In genomic region chr1:231885209-231885854, GRCh38 we compare ENCODE assay signal across 17 cellular contexts.
A peak's percentile ranks its signal among the peaks of the same experiment; 100 is the strongest.
DNase-seq lines count a peak whose midpoint lies in the region; ATAC-seq and TF ChIP-seq lines count a peak whose summit lies in the region.
"Had no signal": no experiment of that assay in that cellular context is flagged by ENCODE, and none has a peak within 500 bp of the region (broad histone marks: within the 10 kb centered on the region; RNA-seq: fewer than 3 reads in every experiment).

No MANE protein-coding gene starts in this region.

- H3K9me3 ChIP-seq in AG04450 (ENCODE audit: control insufficient read depth, insufficient read depth, low read length) (no peaks in the 10 kb centered on the region; the same call in 1 of the 2 replicates), lower lobe of right lung (no peaks in the 10 kb centered on the region)
- H3K9me3 ChIP-seq: body of pancreas had no signal

- no peak overlapping the region for H3K4me3 ChIP-seq in AG04450 (ENCODE audit: low read depth, low read length)
- H3K4me3 ChIP-seq in lower lobe of right lung = no peak overlapping the region
- H3K4me3 ChIP-seq: body of pancreas had no signal

- no peaks in the 10 kb centered on the region for H3K36me3 ChIP-seq in lower lobe of right lung

- ATAC-seq in HG03045 (IDR thresholded peaks at IDR 0.05; ENCODE audit: unreplicated experiment) (no peak), lower lobe of right lung (no peak)
- ATAC-seq: body of pancreas had no signal

- no peaks in the 10 kb centered on the region for H3K4me1 ChIP-seq in lower lobe of right lung
- H3K4me1 ChIP-seq: body of pancreas had no signal

- H3K27me3 ChIP-seq in AG04450 (ENCODE audit: control insufficient read depth, insufficient read depth, low read length) = no peaks in the 10 kb centered on the region
- no peaks in the 10 kb centered on the region for H3K27me3 ChIP-seq in lower lobe of right lung (ENCODE audit: low read depth)
- H3K27me3 ChIP-seq: body of pancreas had no signal

- DNase-seq in AG04450 (ENCODE audit: low read depth, low spot score) = no peak
- DNase-seq in NCI-H226 = peak; percentile 63
- DNase-seq in astrocyte of the hippocampus (ENCODE audit: low read depth, low spot score) = peak; percentile 65
- peak; percentile 44 for DNase-seq in kidney glomerular epithelial cell (lab: John Stamatoyannopoulos, UW)
- DNase-seq in lower lobe of right lung = no peak
- DNase-seq in SW 1271 (lab: John Stamatoyannopoulos, UW) = no peak
- no peak for DNase-seq in cardiac septum (ENCODE audit: low spot score)
- DNase-seq: activated CD4-positive, alpha-beta T cell treated with anti-CD3 and anti-CD28 coated beads for 48 hours; activated gamma-delta T cell treated with Interleukin-2 at 50 U/mL for 16 hours; body of pancreas; CD4-positive, CD25-positive, alpha-beta regulatory T cell; erythroblast; head of caudate nucleus; islet precursor cell; NCI-H1694 treated with DMSO at 0.1 percent for 48 hours; NK-92 treated with Interleukin-12 subunit alpha and Interleukin-12 subunit beta, amount 100 ng/mL, for 24 hours had no signal

- intact Hi-C loops in lower lobe of right lung (cut with DNase I) = no loop called here
- intact Hi-C loops in cardiac septum (cut with DNase I) = no loop called here

- POLR2A ChIA-PET in AG04450 (lab: Yijun Ruan, JAX) = no interaction called here

- TF ChIP-seq CTCF in AG04450 (IDR thresholded peaks at IDR 0.05; ENCODE audit: low read depth, low read length) (no peak), lower lobe of right lung (IDR thresholded peaks at IDR 0.05) (no peak)

- CTCF ChIA-PET in AG04450 (lab: Charles Lee) = interaction anchor here (1.0 to 1.3 kb wide), 2 partner anchors 19 to 129 kb away, joined by 3 to 7 read pairs; no protein-coding TSS in a partner anchor

- H3K27ac ChIP-seq in AG04450 (ENCODE audit: low read depth, low read length) = peak overlapping the region; percentile 40
- H3K27ac ChIP-seq in lower lobe of right lung = no peak overlapping the region
- H3K27ac ChIP-seq: body of pancreas had no signal

Comparison
In these comparisons a context has a peak if more than half of its experiments do, and no peak if none do; other contexts are left out.
1. DNase-seq: peak in NCI-H226 (single experiment), astrocyte of the hippocampus (single experiment) and kidney glomerular epithelial cell (single experiment); none in AG04450 (single experiment), lower lobe of right lung (single experiment), SW 1271 (0 of 2) and cardiac septum (single experiment).